ENCODE assay signal across 16 cellular contexts in the genomic region with DNA sequence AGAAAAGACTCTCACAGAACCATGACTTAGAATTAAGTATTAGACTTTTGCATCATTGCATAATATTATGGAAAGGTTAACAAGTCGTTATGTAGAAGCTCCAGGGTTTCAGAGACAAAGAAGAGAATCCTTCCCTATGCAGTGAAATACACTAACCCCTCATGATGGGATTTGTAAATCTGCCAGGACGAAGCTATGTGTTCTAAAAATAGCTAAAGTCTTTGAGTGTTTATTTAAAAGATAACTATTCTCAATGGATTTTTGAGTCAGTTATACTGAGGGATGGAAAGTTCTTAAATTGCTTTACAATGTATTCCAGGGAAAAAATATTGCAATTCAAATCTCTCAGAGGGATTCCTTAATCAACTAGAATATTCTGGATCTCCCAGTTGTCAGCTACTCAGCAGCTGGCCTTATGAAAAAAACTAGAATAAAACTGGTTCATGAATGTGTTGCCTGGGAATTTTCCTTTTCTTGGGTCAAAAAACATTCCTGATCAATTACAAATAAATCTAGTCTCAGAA.
"Had no signal": no experiment of that assay in that cellular context is flagged by ENCODE, and none has a peak within 500 bp of the region (broad histone marks: within the 10 kb centered on the region; RNA-seq: fewer than 3 reads in every experiment).

No MANE protein-coding gene starts in this region.

- H3K4me3 Mint-ChIP-seq: central memory CD8-positive, alpha-beta T cell; dendritic cell treated with granulocyte-macrophage colony-stimulating factor and Interleukin-4, amounts not matched to agents 40 ng/mL and 50 ng/mL, for 4 days; effector memory CD8-positive, alpha-beta T cell; memory B cell; neural crest cell had no signal

- H3K27me3 Mint-ChIP-seq: dendritic cell treated with granulocyte-macrophage colony-stimulating factor and Interleukin-4, amounts not matched to agents 40 ng/mL and 50 ng/mL, for 4 days; effector memory CD8-positive, alpha-beta T cell; memory B cell had no signal

- H3K4me3 ChIP-seq: ovary, skin epidermis, transverse colon had no signal

- H3K36me3 ChIP-seq: ovary, transverse colon had no signal

- H3K27me3 ChIP-seq: ovary, transverse colon had no signal

- H3K4me1 Mint-ChIP-seq: central memory CD8-positive, alpha-beta T cell; memory B cell had no signal

- ATAC-seq: activated naive CD4-positive, alpha-beta T cell treated with anti-CD3 and anti-CD28 coated beads, Interleukin-2, amount 50 U/mL, for 72 hours; effector memory CD8-positive, alpha-beta T cell; left lobe of liver had no signal

- H3K27ac Mint-ChIP-seq: activated naive CD4-positive, alpha-beta T cell treated with anti-CD3 and anti-CD28 coated beads, Interleukin-2, amount 50 U/mL, for 72 hours; dendritic cell treated with granulocyte-macrophage colony-stimulating factor and Interleukin-4, amounts not matched to agents 40 ng/mL and 50 ng/mL, for 4 days; effector memory CD8-positive, alpha-beta T cell; memory B cell had no signal

- H3K9me3 ChIP-seq: ovary, transverse colon had no signal

- H3K36me3 Mint-ChIP-seq: memory B cell had no signal

- H3K9me3 Mint-ChIP-seq: central memory CD8-positive, alpha-beta T cell; effector memory CD8-positive, alpha-beta T cell; neural crest cell had no signal

- H3K27ac ChIP-seq: ovary, skin epidermis, transverse colon had no signal

- DNase-seq: activated effector memory CD4-positive, alpha-beta T cell treated with Interleukin-2 at 50 U/mL for 16 hours; anterior cingulate cortex; effector memory CD8-positive, alpha-beta T cell; foreskin fibroblast; glutamatergic neuron; ovary; SHP77; substantia nigra; transverse colon had no signal
